In the genomic region with DNA sequence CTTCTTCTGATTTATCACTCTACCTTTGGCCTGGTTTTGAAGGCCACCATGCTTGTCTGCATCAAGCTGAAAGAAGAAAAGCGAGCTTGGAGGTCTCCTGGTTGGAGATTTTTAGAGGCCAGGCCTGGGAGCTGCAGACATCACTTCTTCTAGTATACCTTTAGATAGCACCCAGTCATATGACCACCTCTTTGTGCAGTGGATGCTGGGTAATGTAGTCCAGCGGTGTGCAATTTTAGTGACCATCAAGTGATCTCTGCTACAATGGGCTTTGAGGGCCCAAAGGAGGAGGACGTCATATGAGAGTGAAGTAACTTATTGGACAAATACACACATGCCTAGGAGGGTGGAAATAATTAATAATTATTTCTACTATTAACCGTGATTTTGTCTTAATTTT, we compare ENCODE assay signal across 22 cellular contexts. TPM values are rescaled to one million over a fixed set of nuclear protein-coding genes. Genes with fewer than 3 reads are reported as not detected.
DNase-seq lines count a peak whose midpoint lies in the region; ATAC-seq, FAIRE-seq and TF ChIP-seq lines count a peak whose summit lies in the region.
"Had no signal": no experiment of that assay in that cellular context is flagged by ENCODE, and none has a peak within 500 bp of the region (broad histone marks: within the 10 kb centered on the region; RNA-seq: fewer than 3 reads in every experiment).

No MANE protein-coding gene starts in this region.

- H3K9me2 ChIP-seq in PC-3 (replicated peaks; ENCODE audit: low read length) = no peaks in the 10 kb centered on the region

- TF ChIP-seq POLR2A in GM12878 (IDR thresholded peaks at IDR 0.05; ENCODE audit: low read depth, low read length) (no peak), prostate gland (IDR thresholded peaks at IDR 0.05) (no peak)

- H3K4me3 ChIP-seq in GM12878 (no peak overlapping the region), prostate gland (no peak overlapping the region), PC-3 (ENCODE audit: low read length) (no peak overlapping the region)

- no TSS peak for BruUV-seq in GM12878 (replicated peaks; lab: Mats Ljungman, UMichigan)
- BruUV-seq in PC-3 (replicated peaks; lab: Mats Ljungman, UMichigan) = no TSS peak

- RAD21 ChIA-PET in GM12878 (lab: Charles Lee; ENCODE audit: unreplicated experiment) = no interaction called here

- H3K4me3 Mint-ChIP-seq in stimulated activated naive CD8-positive, alpha-beta T cell treated with anti-CD3 and anti-CD28 coated beads, Interleukin-15, amount 100 ng/mL, for 72 hours = no peak overlapping the region
- H3K4me3 Mint-ChIP-seq: IgD-negative memory B cell had no signal

- no peak overlapping the region for H3K27ac Mint-ChIP-seq in stimulated activated naive CD8-positive, alpha-beta T cell treated with anti-CD3 and anti-CD28 coated beads, Interleukin-15, amount 100 ng/mL, for 72 hours
- H3K27ac Mint-ChIP-seq: IgD-negative memory B cell had no signal

- in situ Hi-C loops in GM12878 (cut with MboI) = no loop called here

- H3K4me1 ChIP-seq in GM12878 (ENCODE audit: control insufficient read depth, insufficient read depth, low read length) (peaks cover 17% of the 10 kb centered on the region), prostate gland (replicated peaks) (no peaks in the 10 kb centered on the region), PC-3 (ENCODE audit: insufficient read depth, low read length) (no peaks in the 10 kb centered on the region)

- ATAC-seq in stimulated activated naive CD8-positive, alpha-beta T cell treated with anti-CD3 and anti-CD28 coated beads, Interleukin-15, amount 100 ng/mL, for 72 hours = peak; percentile 60
- no peak for ATAC-seq in stimulated activated naive CD8-positive, alpha-beta T cell treated with anti-CD3 and anti-CD28 coated beads, Interleukin-15, Interleukin-2, amounts not matched to agents 100 U/mL and 50 U/mL, for 24 hours
- ATAC-seq in GM12878 = peak; percentile 65
- no peak for ATAC-seq in PC-3
- ATAC-seq in HG03175 (IDR thresholded peaks at IDR 0.05; ENCODE audit: unreplicated experiment) = no peak

- H3K27me3 Mint-ChIP-seq in stimulated activated naive CD8-positive, alpha-beta T cell treated with anti-CD3 and anti-CD28 coated beads, Interleukin-15, amount 100 ng/mL, for 72 hours = peaks cover 10% of the 10 kb centered on the region

- no peak overlapping the region for H3K9ac ChIP-seq in GM12878 (ENCODE audit: control insufficient read depth, insufficient read depth, low read length)
- no peak overlapping the region for H3K9ac ChIP-seq in PC-3 (ENCODE audit: low read length)

- TF ChIP-seq CTCF in GM12878 (IDR thresholded peaks at IDR 0.05 in 2 of 3, conservative IDR thresholded peaks at IDR 0.05 in 1 of 3; ENCODE audit: control insufficient read depth in 2 of 3, extremely low read depth in 1 of 3, insufficient read depth in 1 of 3, low read depth in 3 of 3, low read length in 3 of 3) = no peak
- no peak for TF ChIP-seq CTCF in prostate gland (IDR thresholded peaks at IDR 0.05)
- TF ChIP-seq CTCF in PC-3 (conservative IDR thresholded peaks at IDR 0.05; ENCODE audit: low read depth, low read length) = no peak

- TF ChIP-seq RAD21 in Ishikawa (IDR thresholded peaks at IDR 0.05; ENCODE audit: low read depth) (no peak), GM12878 (IDR thresholded peaks at IDR 0.05; ENCODE audit: insufficient read depth, low read depth, low read length) (no peak)

- no peak overlapping the region for H2AFZ ChIP-seq in GM12878 (ENCODE audit: control insufficient read depth, low read depth, low read length)
- no peak overlapping the region for H2AFZ ChIP-seq in PC-3 (ENCODE audit: low read length)

- TF ChIP-seq EP300 in Ishikawa (IDR thresholded peaks at IDR 0.05; ENCODE audit: borderline replicate concordance) (no peak), GM12878 (IDR thresholded peaks at IDR 0.05; ENCODE audit: borderline replicate concordance in 1 of 2, control insufficient read depth in 1 of 2, low read depth in 2 of 2, low read length in 2 of 2) (no peak)

- no peaks in the 10 kb centered on the region for H4K20me1 ChIP-seq in GM12878 (ENCODE audit: control insufficient read depth, insufficient read depth)
- H4K20me1 ChIP-seq in PC-3 (ENCODE audit: low read length) = no peaks in the 10 kb centered on the region

- DNase-seq in stimulated activated naive CD8-positive, alpha-beta T cell treated with anti-CD3 and anti-CD28 coated beads, Interleukin-15, amount 100 ng/mL, for 72 hours = no peak
- DNase-seq in stimulated activated naive CD8-positive, alpha-beta T cell treated with anti-CD3 and anti-CD28 coated beads, Interleukin-15, Interleukin-2, amounts not matched to agents 100 U/mL and 50 U/mL, for 24 hours = no peak
- DNase-seq in GM12878 (ENCODE audit: low read depth, low spot score) (no peak), prostate gland (ENCODE audit: low spot score) (no peak), PC-3 (no peak)
- DNase-seq: ACHN, C1 segment of cervical spinal cord, MV-4-11, NCI-H1417, NCI-H187, NCI-H2107, NCI-H510A, NCI-H774, SIG-M5, SW 1271 had no signal

- no peaks in the 10 kb centered on the region for H3K79me2 ChIP-seq in GM12878 (ENCODE audit: control insufficient read depth, insufficient read depth, low read length)
- no peaks in the 10 kb centered on the region for H3K79me2 ChIP-seq in PC-3 (ENCODE audit: low read length)

- POLR2A ChIA-PET in GM12878 (lab: Charles Lee) = no interaction called here
- POLR2A ChIA-PET in PC-3 (lab: Charles Lee; ENCODE audit: unreplicated experiment) = no interaction called here

- no peaks in the 10 kb centered on the region for H3K9me3 Mint-ChIP-seq in stimulated activated naive CD8-positive, alpha-beta T cell treated with anti-CD3 and anti-CD28 coated beads, Interleukin-15, amount 100 ng/mL, for 72 hours
- H3K9me3 Mint-ChIP-seq: IgD-negative memory B cell had no signal

- CTCF ChIA-PET in GM12878 (lab: Yijun Ruan, JAX) = interaction anchor here (1.4 to 3.5 kb wide), 2 partner anchors 21 to 496 kb away, joined by 4 to 17 read pairs; no protein-coding TSS in a partner anchor
- CTCF ChIA-PET in PC-3 (lab: Charles Lee) = no interaction called here

- peaks cover 17% of the 10 kb centered on the region for H3K4me1 Mint-ChIP-seq in stimulated activated naive CD8-positive, alpha-beta T cell treated with anti-CD3 and anti-CD28 coated beads, Interleukin-15, amount 100 ng/mL, for 72 hours

- no peaks in the 10 kb centered on the region for H3K9me3 ChIP-seq in GM12878 (replicated peaks; ENCODE audit: control insufficient read depth, insufficient read depth, low read length)
- H3K9me3 ChIP-seq in prostate gland = no peaks in the 10 kb centered on the region
- H3K9me3 ChIP-seq in PC-3 (ENCODE audit: low read length) = no peaks in the 10 kb centered on the region

- no peak for FAIRE-seq in GM12878 (lab: Jason Lieb, UNC)
- FAIRE-seq: D721Med, G401.6 had no signal

- no peak overlapping the region for H3K27ac ChIP-seq in GM12878 (ENCODE audit: control insufficient read depth, insufficient read depth)
- no peak overlapping the region for H3K27ac ChIP-seq in prostate gland
- no peak overlapping the region for H3K27ac ChIP-seq in PC-3 (ENCODE audit: low read length)
- H3K27ac ChIP-seq: HL-60, RWPE1 had no signal

- H3K27me3 ChIP-seq in GM12878 (replicated peaks in 1 of 2; ENCODE audit: control insufficient read depth in 2 of 2, insufficient read depth in 2 of 2, low read length in 1 of 2) (no peaks in the 10 kb centered on the region), prostate gland (replicated peaks; ENCODE audit: insufficient read depth) (no peaks in the 10 kb centered on the region), PC-3 (ENCODE audit: low read length) (no peaks in the 10 kb centered on the region)

- SMC1A ChIA-PET in GM12878 (lab: Charles Lee; ENCODE audit: uncharacterized antibody, unreplicated experiment) = interaction anchor here (3.2 kb wide), 1 partner anchor 8 kb away, joined by 11 read pairs; no protein-coding TSS in a partner anchor

- H3F3A ChIP-seq in PC-3 (ENCODE audit: low read length, unreplicated experiment) = no peaks in the 10 kb centered on the region

- no peaks in the 10 kb centered on the region for H3K36me3 ChIP-seq in GM12878 (ENCODE audit: control insufficient read depth in 2 of 2, insufficient read depth in 2 of 2, low read length in 1 of 2)
- H3K36me3 ChIP-seq in prostate gland = no peaks in the 10 kb centered on the region
- H3K36me3 ChIP-seq in PC-3 (ENCODE audit: low read depth, low read length) = no peaks in the 10 kb centered on the region

- WGBS in GM12878 (ENCODE audit: insufficient coverage, insufficient replicate concordance, low lambda C conversion rate, missing lambda C conversion rate) = 47% methylated on average over 4 of the region's 4 CpGs
- 95% methylated on average over 4 of the region's 4 CpGs for WGBS in prostate gland

- no peak overlapping the region for H3K4me2 ChIP-seq in GM12878 (ENCODE audit: control insufficient read depth, insufficient read depth)
- H3K4me2 ChIP-seq in PC-3 (ENCODE audit: low read length) = no peak overlapping the region

- intact Hi-C loops in GM12878 (cut with micrococcal nuclease; ENCODE audit: unreplicated experiment) = no loop called here
- intact Hi-C loops in prostate gland (cut with DNase I) = no loop called here
- intact Hi-C loops in PC-3 (cut with micrococcal nuclease) = no loop called here

RNA-seq across cellular contexts. Expression of gene WNT5B, which starts 15.2 kb away (rescaled TPM):
- total RNA-seq in GM12878 (2013; cell fraction: nucleolus; rRNA removed) = 2.7 and 3.6 TPM in 2 replicates
- total RNA-seq in GM12878 (2014; rRNA removed) (13.6 and 15.8 TPM in 2 replicates), GM12878 (2014; rRNA removed; fragmentation: Illumina TruSeq; extraction: Trizol) (6.4 and 7.5 TPM in 2 replicates), GM12878 (2021) (15.4 and 18.3 TPM in 2 replicates), prostate gland (10 to 100 TPM; 34.6 to 65.4 TPM), PC-3 (2014; rRNA removed) (1.7 and 2.2 TPM in 2 replicates)
- polyA plus RNA-seq in GM12878 (2011; ENCODE audit: low read depth) = 1.7 TPM
- polyA plus RNA-seq in GM12878 (2011; rRNA removed) (2.4 and 4.8 TPM in 2 replicates), GM12878 (2014; fragmentation: Illumina TruSeq; extraction: Trizol) (5.1 and 6.0 TPM in 2 replicates), GM12878 (2014; fragmentation: Nextera tagmentation; extraction: Ambion mirVana) (1 to 10 TPM in 1 of 2 experiments, under 1 TPM in 1; 0.45 to 1.6 TPM), GM12878 (2014; rRNA removed) (9.7 and 11.4 TPM in 2 replicates), GM12878 (2016; fragmentation: Nextera tagmentation; extraction: Ambion mirVana) (1 to 10 TPM; 1.5 to 2.8 TPM)
- 5.6 and 7.3 TPM in 2 replicates for polyA plus RNA-seq in GM12878 (2011; cell fraction: cytosol; rRNA removed)
- 8.0 and 9.6 TPM in 2 replicates for polyA plus RNA-seq in GM12878 (2011; cell fraction: nucleus; rRNA removed)
- polyA plus RNA-seq in GM12878 (2012) = 2.7 and 5.2 TPM in 2 replicates
- 3.7 and 12.1 TPM in 2 replicates for polyA minus RNA-seq in GM12878 (2011; rRNA and poly(A)+ RNA removed)
- polyA minus RNA-seq in GM12878 (2011; cell fraction: cytosol; rRNA and poly(A)+ RNA removed) = 2.9 and 3.7 TPM in 2 replicates
- 2.3 and 6.7 TPM in 2 replicates for polyA minus RNA-seq in GM12878 (2011; cell fraction: nucleus; rRNA and poly(A)+ RNA removed)

RNA-seq across cellular contexts. Expression of gene FBXL14, which starts 19.5 kb away (rescaled TPM):
- total RNA-seq in GM12878 (2013; cell fraction: nucleolus; rRNA removed) = 18.2 and 19.2 TPM in 2 replicates
- total RNA-seq in GM12878 (2014; rRNA removed) = 11.8 and 12.8 TPM in 2 replicates
- 3.2 and 4.0 TPM in 2 replicates for total RNA-seq in GM12878 (2014; rRNA removed; fragmentation: Illumina TruSeq; extraction: Trizol)
- 18.8 and 19.0 TPM in 2 replicates for total RNA-seq in GM12878 (2021)
- 1.8 TPM for polyA plus RNA-seq in GM12878 (2011; ENCODE audit: low read depth)
- polyA plus RNA-seq in GM12878 (2011; rRNA removed) = 5.6 and 12.8 TPM in 2 replicates
- 19.6 and 30.9 TPM in 2 replicates for polyA plus RNA-seq in GM12878 (2011; cell fraction: cytosol; rRNA removed)
- polyA plus RNA-seq in GM12878 (2011; cell fraction: nucleus; rRNA removed) = 19.0 and 20.7 TPM in 2 replicates
- polyA plus RNA-seq in GM12878 (2012) = 5.9 and 6.4 TPM in 2 replicates
- polyA plus RNA-seq in GM12878 (2014; fragmentation: Illumina TruSeq; extraction: Trizol) = 0.19 and 1.4 TPM in 2 replicates
- under 1 TPM; 0.44 to 0.64 TPM for polyA plus RNA-seq in GM12878 (2014; fragmentation: Nextera tagmentation; extraction: Ambion mirVana)
- 16.8 and 19.0 TPM in 2 replicates for polyA plus RNA-seq in GM12878 (2014; rRNA removed)
- polyA plus RNA-seq in GM12878 (2016; fragmentation: Nextera tagmentation; extraction: Ambion mirVana) = 1 to 10 TPM; 1.1 to 1.7 TPM
- 27.5 and 47.9 TPM in 2 replicates for polyA minus RNA-seq in GM12878 (2011; rRNA and poly(A)+ RNA removed)
- 17.4 and 24.5 TPM in 2 replicates for polyA minus RNA-seq in GM12878 (2011; cell fraction: cytosol; rRNA and poly(A)+ RNA removed)
- polyA minus RNA-seq in GM12878 (2011; cell fraction: nucleus; rRNA and poly(A)+ RNA removed) = 19.8 and 30.3 TPM in 2 replicates
- 10 to 100 TPM; 21.3 to 28.7 TPM for total RNA-seq in prostate gland
- 18.3 and 21.8 TPM in 2 replicates for total RNA-seq in PC-3 (2014; rRNA removed)

Comparison
In these comparisons a context has a peak if more than half of its experiments do, and no peak if none do; other contexts are left out.
1. ATAC-seq: peak in stimulated activated naive CD8-positive, alpha-beta T cell treated with anti-CD3 and anti-CD28 coated beads, Interleukin-15, amount 100 ng/mL, for 72 hours (single experiment) and GM12878 (single experiment); none in stimulated activated naive CD8-positive, alpha-beta T cell treated with anti-CD3 and anti-CD28 coated beads, Interleukin-15, Interleukin-2, amounts not matched to agents 100 U/mL and 50 U/mL, for 24 hours (single experiment), PC-3 (single experiment) and HG03175 (single experiment).